ENCODE assay signal across 6 cellular contexts in the genomic region with DNA sequence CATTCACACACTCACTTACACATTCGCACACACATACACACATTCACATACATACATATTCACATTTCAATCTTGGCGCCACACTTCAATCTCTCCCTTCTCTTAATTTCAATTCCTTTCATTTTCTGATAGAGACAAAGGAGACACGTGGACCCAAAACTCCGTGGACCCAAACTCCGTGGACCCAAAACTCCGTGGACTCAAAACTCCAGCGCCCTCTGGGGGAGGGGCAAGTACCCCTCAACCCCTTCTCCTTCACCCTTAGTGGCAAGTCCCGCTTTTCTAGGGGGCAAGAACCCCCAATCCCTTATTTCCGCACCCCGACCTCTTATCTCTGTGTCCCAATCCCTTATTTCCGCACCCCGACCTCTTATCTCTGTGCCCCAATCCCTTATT. TPM values are rescaled to one million over a fixed set of nuclear protein-coding genes. Genes with fewer than 3 reads are reported as not detected.
"Had no signal": no experiment of that assay in that cellular context is flagged by ENCODE, and none has a peak within 500 bp of the region (broad histone marks: within the 10 kb centered on the region; RNA-seq: fewer than 3 reads in every experiment).

No MANE protein-coding gene starts in this region.

RNA-seq across cellular contexts. Expression of gene DSCAML1, which starts 13.0 kb away (rescaled TPM):
- total RNA-seq: endothelial cell of umbilical vein, fibroblast of lung, fibroblast of villous mesenchyme, mammary epithelial cell, osteocyte had no signal

RNA-seq across cellular contexts. Expression of gene FXYD2, which starts 14.5 kb away (rescaled TPM):
- total RNA-seq: fibroblast of villous mesenchyme, mammary epithelial cell, osteocyte, suprapubic skin had no signal
